ENCODE assay signal across 16 cellular contexts in the genomic region with DNA sequence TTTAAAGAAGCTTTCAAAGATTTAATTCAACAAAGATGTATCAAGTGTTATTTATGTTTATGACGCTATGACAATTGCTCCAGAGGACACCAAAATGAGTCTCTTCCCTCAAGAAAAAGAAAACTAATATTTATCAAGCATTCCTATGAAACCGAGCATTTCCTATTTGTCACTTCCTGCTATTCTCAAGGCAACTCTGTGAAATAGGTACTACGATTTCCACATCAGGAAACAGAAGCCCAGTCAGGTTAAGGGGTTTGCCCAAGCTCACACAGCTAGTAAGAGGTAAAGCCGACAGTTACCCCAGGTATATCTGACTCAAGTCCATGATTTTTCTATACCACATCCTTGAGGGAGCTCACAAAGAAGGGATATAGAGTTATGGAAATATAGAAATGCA.
DNase-seq lines count a peak whose midpoint lies in the region; ATAC-seq and TF ChIP-seq lines count a peak whose summit lies in the region.
"Had no signal": no experiment of that assay in that cellular context is flagged by ENCODE, and none has a peak within 500 bp of the region (broad histone marks: within the 10 kb centered on the region; RNA-seq: fewer than 3 reads in every experiment).

No MANE protein-coding gene starts in this region.

- ATAC-seq in PC-3 (peak; percentile 90), GM21515 (IDR thresholded peaks at IDR 0.05; ENCODE audit: unreplicated experiment) (no peak), GM18907 (IDR thresholded peaks at IDR 0.05; ENCODE audit: unreplicated experiment) (no peak)

- H3K4me1 ChIP-seq in PC-3 (ENCODE audit: insufficient read depth, low read length) = peaks cover 10% of the 10 kb centered on the region

- CTCF ChIA-PET in PC-3 (lab: Charles Lee) = no interaction called here

- H3K9me2 ChIP-seq in PC-3 (replicated peaks; ENCODE audit: low read length) = no peaks in the 10 kb centered on the region

- H4K20me1 ChIP-seq in PC-3 (ENCODE audit: low read length) = no peaks in the 10 kb centered on the region

- no peaks in the 10 kb centered on the region for H3K9me3 ChIP-seq in PC-3 (ENCODE audit: low read length)

- H3K4me2 ChIP-seq in PC-3 (ENCODE audit: low read length) = peak overlapping the region; percentile 47

- peak overlapping the region; percentile 20; the same call in 1 of the 2 replicates for H3K27ac ChIP-seq in PC-3 (ENCODE audit: low read length)
- H3K27ac ChIP-seq: SK-N-MC had no signal

- POLR2A ChIA-PET in PC-3 (lab: Charles Lee; ENCODE audit: unreplicated experiment) = no interaction called here

- no peaks in the 10 kb centered on the region for H3K36me3 ChIP-seq in PC-3 (ENCODE audit: low read depth, low read length)

- TF ChIP-seq CTCF in PC-3 (conservative IDR thresholded peaks at IDR 0.05; ENCODE audit: low read depth, low read length) = no peak

- H2AFZ ChIP-seq in PC-3 (ENCODE audit: low read length) = peak overlapping the region; percentile 51

- peak overlapping the region; percentile 31; the same call in 1 of the 2 replicates for H3K4me3 ChIP-seq in PC-3 (ENCODE audit: low read length)
- H3K4me3 ChIP-seq: SK-N-MC had no signal

- no peaks in the 10 kb centered on the region for H3K27me3 ChIP-seq in PC-3 (ENCODE audit: low read length)

- H3K79me2 ChIP-seq in PC-3 (ENCODE audit: low read length) = no peaks in the 10 kb centered on the region

- DNase-seq in A172 (ENCODE audit: low spot score) (peak; percentile 28), PC-3 (peak; percentile 68), dermis microvascular lymphatic vessel endothelial cell (ENCODE audit: low read depth in 2 of 2) (peak; percentile 12 to 55), glomerular endothelial cell (ENCODE audit: extremely low read depth, low read depth, low spot score) (peak; percentile 41), EL (no peak), NCI-H2081 treated with DMSO at 0.1 percent for 48 hours (lab: John Stamatoyannopoulos, UW) (no peak)
- DNase-seq: KG1, NCI-H1105, NCI-H146, NCI-H2029 treated with DMSO at 0.1 percent for 48 hours, NCI-H446, NCI-H526, SHP77 treated with DMSO at 0.1 percent for 48 hours had no signal

- intact Hi-C loops in PC-3 (cut with micrococcal nuclease) = no loop called here

- no peak overlapping the region for H3K9ac ChIP-seq in PC-3 (ENCODE audit: low read length)

- no peaks in the 10 kb centered on the region for H3F3A ChIP-seq in PC-3 (ENCODE audit: low read length, unreplicated experiment)

- no TSS peak for BruUV-seq in PC-3 (replicated peaks; lab: Mats Ljungman, UMichigan)

Comparison
In these comparisons a context has a peak if more than half of its experiments do, and no peak if none do; other contexts are left out.
1. DNase-seq: peak in A172 (single experiment), PC-3 (single experiment), dermis microvascular lymphatic vessel endothelial cell (2 of 2) and glomerular endothelial cell (single experiment); none in EL (single experiment) and NCI-H2081 treated with DMSO at 0.1 percent for 48 hours (single experiment).